ENCODE assay signal across 8 cellular contexts in genomic region chr14:67618617-67619063, GRCh38. TPM values are rescaled to one million over a fixed set of nuclear protein-coding genes. Genes with fewer than 3 reads are reported as not detected.
A peak's percentile ranks its signal among the peaks of the same experiment; 100 is the strongest.
DNase-seq lines count a peak whose midpoint lies in the region; ATAC-seq and TF ChIP-seq lines count a peak whose summit lies in the region.

No MANE protein-coding gene starts in this region.

- H3K36me3 ChIP-seq in DND-41 (ENCODE audit: insufficient read depth, low read length) = no peaks in the 10 kb centered on the region
- H3K36me3 ChIP-seq in prostate gland = no peaks in the 10 kb centered on the region

- no peak overlapping the region for H3K4me2 ChIP-seq in DND-41 (ENCODE audit: insufficient read depth, low read length)

- no peaks in the 10 kb centered on the region for H3K9me3 Mint-ChIP-seq in activated T-helper 17 cell treated with anti-CD3 and anti-CD28 coated beads, Interleukin-2, amount 50 U/mL, for 72 hours

- no peak overlapping the region for H3K9ac ChIP-seq in DND-41 (ENCODE audit: low read depth, low read length)

- no peak overlapping the region for H3K27ac ChIP-seq in DND-41 (ENCODE audit: low read length)
- H3K27ac ChIP-seq in prostate gland = peak overlapping the region; percentile 86 to 89

- DNase-seq in DND-41 = peak; percentile 16
- DNase-seq in NCI-H69 (lab: John Stamatoyannopoulos, UW) = peak; percentile 71
- DNase-seq in globus pallidus (ENCODE audit: low spot score) = peak; percentile 66
- DNase-seq in prostate gland (ENCODE audit: low spot score) = peak; percentile 22
- DNase-seq in posterior cingulate gyrus = no peak

- H3K9me3 ChIP-seq in DND-41 (ENCODE audit: insufficient read depth, low read length, severe bottlenecking) (no peaks in the 10 kb centered on the region), prostate gland (no peaks in the 10 kb centered on the region)

- H3K4me3 ChIP-seq in DND-41 (ENCODE audit: low read depth in 1 of 2, low read length in 2 of 2) (no peak overlapping the region), prostate gland (no peak overlapping the region)

- H3K79me2 ChIP-seq in DND-41 (ENCODE audit: insufficient read depth, low read length) = no peaks in the 10 kb centered on the region

- H4K20me1 ChIP-seq in DND-41 (ENCODE audit: insufficient read depth, low read length) = no peaks in the 10 kb centered on the region

- ATAC-seq in DND-41 (ENCODE audit: insufficient read depth, low read depth) (peak; percentile 71), HG03342 (IDR thresholded peaks at IDR 0.05; ENCODE audit: unreplicated experiment) (peak; percentile 43), HG03280 (IDR thresholded peaks at IDR 0.05; ENCODE audit: unreplicated experiment) (no peak)
- peak; percentile 38 for ATAC-seq in activated T-helper 17 cell treated with anti-CD3 and anti-CD28 coated beads, Interleukin-2, amount 50 U/mL, for 72 hours (replicated peaks)

- peak; percentile 78 for TF ChIP-seq CTCF in DND-41 (IDR thresholded peaks at IDR 0.05; ENCODE audit: borderline replicate concordance, extremely low read depth, low read length, poor library complexity, severe bottlenecking)
- TF ChIP-seq CTCF in prostate gland (IDR thresholded peaks at IDR 0.05) = peak; percentile 40 to 84 (median 74)

- H2AFZ ChIP-seq in DND-41 (ENCODE audit: low read depth, low read length) = no peak overlapping the region

- H3K27me3 ChIP-seq in DND-41 (ENCODE audit: insufficient read depth, low read length, poor library complexity) (no peaks in the 10 kb centered on the region), prostate gland (replicated peaks; ENCODE audit: insufficient read depth) (no peaks in the 10 kb centered on the region)

- peak overlapping the region; percentile 92 for H3K27ac Mint-ChIP-seq in activated T-helper 17 cell treated with anti-CD3 and anti-CD28 coated beads, Interleukin-2, amount 50 U/mL, for 72 hours

- peak overlapping the region; percentile 90 for H3K4me3 Mint-ChIP-seq in activated T-helper 17 cell treated with anti-CD3 and anti-CD28 coated beads, Interleukin-2, amount 50 U/mL, for 72 hours

- no peaks in the 10 kb centered on the region for H3K27me3 Mint-ChIP-seq in activated T-helper 17 cell treated with anti-CD3 and anti-CD28 coated beads, Interleukin-2, amount 50 U/mL, for 72 hours

- H3K36me3 Mint-ChIP-seq in activated T-helper 17 cell treated with anti-CD3 and anti-CD28 coated beads, Interleukin-2, amount 50 U/mL, for 72 hours (ENCODE audit: low read depth) = peaks cover 35% of the 10 kb centered on the region

- H3K4me1 Mint-ChIP-seq in activated T-helper 17 cell treated with anti-CD3 and anti-CD28 coated beads, Interleukin-2, amount 50 U/mL, for 72 hours = peaks cover 4% of the 10 kb centered on the region

- TF ChIP-seq POLR2A in prostate gland (IDR thresholded peaks at IDR 0.05) = no peak

- H3K4me1 ChIP-seq in DND-41 (ENCODE audit: insufficient read depth, low read length) (peaks cover 34% of the 10 kb centered on the region), prostate gland (replicated peaks) (peaks cover 1% of the 10 kb centered on the region)

- intact Hi-C loops in prostate gland (cut with DNase I) (no loop called here), posterior cingulate gyrus (cut with DNase I) (loop anchor here (2.0 to 10.0 kb wide), 2 partner anchors 48 to 86 kb away; partner anchors contain the start of gene RDH12)

RNA-seq across cellular contexts. Expression of gene ARG2, which starts 1.1 kb away (rescaled TPM):
- 10 to 100 TPM; 14.3 to 64.7 TPM for total RNA-seq in activated T-helper 17 cell treated with anti-CD3 and anti-CD28 coated beads, Interleukin-2, amount 50 U/mL, for 72 hours
- total RNA-seq in prostate gland = 100 to 1,000 TPM in 1 of 2 donors, 10 to 100 TPM in 1; 31.9 to 565 TPM

RNA-seq across cellular contexts. Expression of gene PIGH, which starts 18.6 kb away (rescaled TPM):
- total RNA-seq in activated T-helper 17 cell treated with anti-CD3 and anti-CD28 coated beads, Interleukin-2, amount 50 U/mL, for 72 hours = 10 to 100 TPM; 17.6 to 20.0 TPM
- total RNA-seq in prostate gland = 100 to 1,000 TPM in 1 of 2 donors, 10 to 100 TPM in 1; 41.5 to 128 TPM

RNA-seq across cellular contexts. Expression of gene VTI1B, which starts 55.8 kb away (rescaled TPM):
- 10 to 100 TPM; 29.3 to 68.1 TPM for total RNA-seq in activated T-helper 17 cell treated with anti-CD3 and anti-CD28 coated beads, Interleukin-2, amount 50 U/mL, for 72 hours
- total RNA-seq in prostate gland = 10 to 100 TPM; 52.0 to 52.6 TPM

Comparison
In these comparisons a context has a peak if more than half of its experiments do, and no peak if none do; other contexts are left out.
1. DNase-seq: peak in DND-41 (single experiment), NCI-H69 (single experiment), globus pallidus (single experiment) and prostate gland (single experiment); none in posterior cingulate gyrus (0 of 10).